ENCODE assay signal across 24 cellular contexts in genomic region chr2:29837925-29838324, GRCh38.
"Had no signal": no experiment of that assay in that cellular context is flagged by ENCODE, and none has a peak within 500 bp of the region (broad histone marks: within the 10 kb centered on the region; RNA-seq: fewer than 3 reads in every experiment).

No MANE protein-coding gene starts in this region.

- ATAC-seq: effector memory CD8-positive, alpha-beta T cell; esophagus mucosa; foreskin keratinocyte; gastrocnemius medialis; gastroesophageal sphincter; heart left ventricle; heart right ventricle had no signal

- H3K36me3 ChIP-seq: colonic mucosa, esophagus muscularis mucosa, esophagus squamous epithelium, gastrocnemius medialis, gastroesophageal sphincter, heart left ventricle, heart right ventricle had no signal

- H3K27ac ChIP-seq: colonic mucosa, coronary artery, dorsolateral prefrontal cortex, epithelial cell of prostate, esophagus muscularis mucosa, esophagus squamous epithelium, foreskin keratinocyte, gastrocnemius medialis, gastroesophageal sphincter, heart left ventricle, heart right ventricle had no signal

- H3K4me1 ChIP-seq: colonic mucosa, esophagus squamous epithelium, foreskin keratinocyte, gastrocnemius medialis, heart left ventricle, heart right ventricle had no signal

- H3K27me3 ChIP-seq: colonic mucosa, esophagus muscularis mucosa, gastrocnemius medialis, gastroesophageal sphincter had no signal

- H3K9me3 ChIP-seq: colonic mucosa had no signal

- H3K4me3 ChIP-seq: colonic mucosa, coronary artery, dorsolateral prefrontal cortex, esophagus muscularis mucosa, esophagus squamous epithelium, gastrocnemius medialis, gastroesophageal sphincter, heart left ventricle, heart right ventricle had no signal

- DNase-seq: colonic mucosa; cortex of kidney; dermis blood vessel endothelial cell; dorsolateral prefrontal cortex; effector CD4-positive, alpha-beta T cell; effector CD8-positive, alpha-beta T cell; effector memory CD4-positive, alpha-beta T cell; effector memory CD8-positive, alpha-beta T cell; endodermal cell; erythroblast; esophagus squamous epithelium; foreskin fibroblast; foreskin keratinocyte; foreskin melanocyte; gastrocnemius medialis; glutamatergic neuron; head of caudate nucleus; heart left ventricle; heart right ventricle had no signal
